In the genomic region with DNA sequence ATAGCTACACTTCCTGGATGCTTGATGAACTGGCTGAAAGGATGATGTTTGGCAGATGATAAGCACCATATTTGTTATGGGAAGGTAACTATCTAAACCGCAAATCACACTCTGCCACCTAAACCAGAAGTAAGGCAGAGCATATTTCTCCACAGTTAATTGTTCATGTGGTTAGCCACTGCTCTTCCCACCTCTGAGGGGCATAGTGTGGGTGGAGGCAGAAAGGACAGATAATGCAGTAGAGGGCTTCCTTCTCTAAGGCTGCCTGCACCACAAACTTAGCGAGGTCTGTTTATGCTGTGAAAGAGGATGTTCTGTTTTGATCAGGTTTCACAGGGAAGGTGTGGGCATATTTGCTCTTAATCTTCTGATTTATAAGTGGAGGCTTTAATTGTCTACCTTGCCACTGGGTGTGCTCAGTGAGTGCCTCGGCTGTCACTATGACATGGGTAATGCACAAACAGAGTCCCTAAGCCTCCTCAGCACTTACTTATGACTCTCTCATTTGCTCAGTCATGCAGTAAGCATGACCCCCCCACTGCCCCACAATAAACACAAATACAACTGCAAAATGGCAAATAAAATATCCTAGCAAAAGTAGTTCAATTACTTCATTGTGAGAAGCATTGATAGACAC, we compare ENCODE assay signal across 17 cellular contexts.
DNase-seq lines count a peak whose midpoint lies in the region; ATAC-seq, FAIRE-seq and TF ChIP-seq lines count a peak whose summit lies in the region.
"Had no signal": no experiment of that assay in that cellular context is flagged by ENCODE, and none has a peak within 500 bp of the region (broad histone marks: within the 10 kb centered on the region; RNA-seq: fewer than 3 reads in every experiment).

No MANE protein-coding gene starts in this region.

- no peak overlapping the region for H2AK5ac ChIP-seq in H1 (ENCODE audit: low read depth, low read length)

- H2BK12ac ChIP-seq in H1 (ENCODE audit: low read depth, low read length): no peak overlapping the region

- TF ChIP-seq RAD21 in H1 (IDR thresholded peaks at IDR 0.05 in 1 of 2, conservative IDR thresholded peaks at IDR 0.05 in 1 of 2; ENCODE audit: low read depth in 2 of 2, low read length in 2 of 2): no peak

- peak overlapping the region in 1 of 2 experiments; percentile 47; a peak in 1 of 4 replicates for H3K4me2 ChIP-seq in H1 (ENCODE audit: insufficient read depth in 1 of 2, low read depth in 2 of 2, low read length in 2 of 2)
- H3K4me2 ChIP-seq: A549 had no signal

- no peak overlapping the region for H2BK15ac ChIP-seq in H1 (ENCODE audit: low read length)

- H3K18ac ChIP-seq in H1 (ENCODE audit: extremely low read depth, low read length): peak overlapping the region; percentile 33; the same call in 1 of the 2 replicates

- peaks cover 0 to 10% (median 4%) of the 10 kb centered on the region in 4 experiments; a peak in 3 of 7 replicates for H3K4me1 ChIP-seq in H1 (replicated peaks in 1 of 4; ENCODE audit: control insufficient read depth in 3 of 4, insufficient read depth in 4 of 4, low read length in 3 of 4)
- H3K4me1 ChIP-seq in colonic mucosa: no peaks in the 10 kb centered on the region
- H3K4me1 ChIP-seq: A549, foreskin keratinocyte, upper lobe of right lung had no signal

- 78% methylated on average over 3 of the region's 3 CpGs; no CpG with 5 or more reads in 1 of the 2 experiments for WGBS in H1 (ENCODE audit: extremely low coverage in 1 of 2, insufficient coverage in 1 of 2, insufficient read length in 1 of 2, insufficient replicate concordance in 2 of 2, low coverage in 1 of 2, low lambda C conversion rate in 2 of 2, missing lambda C conversion rate in 1 of 2), 2 experiments

- no peak overlapping the region for H2BK20ac ChIP-seq in H1 (ENCODE audit: low read length)

- no peak overlapping the region for H3K14ac ChIP-seq in H1 (ENCODE audit: insufficient read length)

- H3K27me3 ChIP-seq in H1 (replicated peaks in 1 of 4; ENCODE audit: control insufficient read depth in 3 of 4, extremely low read depth in 1 of 4, insufficient read depth in 3 of 4, low read length in 3 of 4) (no peaks in the 10 kb centered on the region), colonic mucosa (no peaks in the 10 kb centered on the region)
- H3K27me3 ChIP-seq: foreskin keratinocyte, upper lobe of right lung had no signal

- H3K9ac ChIP-seq in H1 (replicated peaks in 1 of 4; ENCODE audit: extremely low read depth in 1 of 4, low read depth in 3 of 4, low read length in 3 of 4) (no peak overlapping the region), colonic mucosa (ENCODE audit: low read depth in 2 of 2, low read length in 2 of 2) (no peak overlapping the region)

- no peak overlapping the region for H3K23ac ChIP-seq in H1 (ENCODE audit: insufficient read length)

- no peak for TF ChIP-seq POLR2A in H1 (IDR thresholded peaks at IDR 0.05; ENCODE audit: control extremely low read depth in 1 of 2, low read depth in 2 of 2, low read length in 2 of 2)

- TF ChIP-seq EP300 in H1 (IDR thresholded peaks at IDR 0.05; ENCODE audit: borderline replicate concordance in 1 of 2, low read depth in 2 of 2, low read length in 2 of 2): no peak

- intact Hi-C loops in colonic mucosa (cut with DNase I): no loop called here

- TF ChIP-seq CTCF in H1 (IDR thresholded peaks at IDR 0.05; ENCODE audit: control extremely low read depth in 1 of 3, insufficient read depth in 1 of 3, low read depth in 1 of 3, low read length in 3 of 3) (no peak), colonic mucosa (IDR thresholded peaks at IDR 0.05) (no peak)

- no peak for FAIRE-seq in H1 (lab: Jason Lieb, UNC)
- FAIRE-seq: A549, H54 had no signal

- H2BK5ac ChIP-seq in H1 (ENCODE audit: low read depth, low read length): no peak overlapping the region

- H3K4ac ChIP-seq in H1 (replicated peaks; ENCODE audit: insufficient read length, low read depth, low read length): no peak overlapping the region

- H2AFZ ChIP-seq in H1 (ENCODE audit: low read length): peak overlapping the region; percentile 85

- no peaks in the 10 kb centered on the region for H3K79me2 ChIP-seq in H1 (ENCODE audit: control insufficient read depth in 1 of 2, insufficient read depth in 2 of 2, low read length in 2 of 2)

- no peak overlapping the region; the same call in 1 of the 2 replicates for H3K27ac ChIP-seq in H1 (ENCODE audit: low read depth, low read length)
- H3K27ac ChIP-seq in colonic mucosa: no peak overlapping the region
- H3K27ac ChIP-seq: A549, foreskin keratinocyte, upper lobe of right lung had no signal

- H3K56ac ChIP-seq in H1 (replicated peaks; ENCODE audit: insufficient read length, low read depth, low read length): no peak overlapping the region

- POLR2A ChIA-PET in H1 (lab: Charles Lee; ENCODE audit: partially characterized antibody): no interaction called here

- H3K9me3 ChIP-seq in H1 (ENCODE audit: insufficient read depth in 2 of 2, low read depth in 1 of 2, low read length in 1 of 2) (no peaks in the 10 kb centered on the region), colonic mucosa (no peaks in the 10 kb centered on the region)
- H3K9me3 ChIP-seq: A549, upper lobe of right lung had no signal

- H4K91ac ChIP-seq in H1 (replicated peaks; ENCODE audit: insufficient read length, low read length): no peak overlapping the region

- H3K36me3 ChIP-seq in H1 (ENCODE audit: control insufficient read depth in 2 of 4, insufficient read depth in 4 of 4, low read length in 3 of 4) (no peaks in the 10 kb centered on the region), colonic mucosa (no peaks in the 10 kb centered on the region)
- H3K36me3 ChIP-seq: upper lobe of right lung had no signal

- no peak overlapping the region for H3K4me3 ChIP-seq in H1 (ENCODE audit: extremely low read depth in 1 of 4, insufficient read depth in 2 of 4, low read depth in 3 of 4, low read length in 4 of 4)
- H3K4me3 ChIP-seq in colonic mucosa: no peak overlapping the region
- H3K4me3 ChIP-seq: A549, upper lobe of right lung had no signal

- no peaks in the 10 kb centered on the region for H3K23me2 ChIP-seq in H1 (ENCODE audit: low read depth, low read length)

- H3K79me1 ChIP-seq in H1 (ENCODE audit: low read depth, low read length): no peaks in the 10 kb centered on the region

- no peaks in the 10 kb centered on the region for H4K20me1 ChIP-seq in H1 (replicated peaks in 1 of 2; ENCODE audit: control insufficient read depth in 1 of 2, insufficient read depth in 2 of 2, low read length in 2 of 2)

- peak in 2 of 3 experiments; percentile 48 to 76 for DNase-seq in NCI-H1417 (lab: John Stamatoyannopoulos, UW)
- no peak for DNase-seq in NCI-H1417 treated with DMSO at 0.1 percent for 48 hours (lab: John Stamatoyannopoulos, UW)
- DNase-seq in Daoy (ENCODE audit: low read depth): peak; percentile 2
- peak; percentile 93 for DNase-seq in OCI-M1 (lab: John Stamatoyannopoulos, UW)
- no peak for DNase-seq in H1 (ENCODE audit: low read depth in 1 of 2, low spot score in 2 of 2)
- DNase-seq in colonic mucosa: no peak
- DNase-seq: activated CD8-positive, alpha-beta memory T cell treated with anti-CD3 and anti-CD28 coated beads, Interleukin-2, amount 10 ng/mL, durations not matched to agents 7 days and 5 days; aorta; DMS79 treated with DMSO at 0.1 percent for 48 hours; foreskin keratinocyte; naive B cell; NCI-H146; upper lobe of right lung had no signal

- H2BK120ac ChIP-seq in H1 (replicated peaks; ENCODE audit: low read depth, low read length): no peak overlapping the region

- CTCF ChIA-PET in H1 (lab: Charles Lee; ENCODE audit: partially characterized antibody): interaction anchor here (0.6 to 1.4 kb wide), 4 partner anchors 10 to 257 kb away, joined by 3 to 4 read pairs (median 3); no protein-coding TSS in a partner anchor

- no peak for ATAC-seq in GM21528 (IDR thresholded peaks at IDR 0.05; ENCODE audit: low FRiP score, unreplicated experiment)
- no peak for ATAC-seq in HG03196 (IDR thresholded peaks at IDR 0.05; ENCODE audit: unreplicated experiment)
- ATAC-seq: A549; activated CD8-positive, alpha-beta memory T cell treated with anti-CD3 and anti-CD28 coated beads, Interleukin-2, amount 10 ng/mL, durations not matched to agents 7 days and 5 days; foreskin keratinocyte; upper lobe of right lung had no signal

- H4K5ac ChIP-seq in H1 (ENCODE audit: insufficient read length, low read depth, low read length): peak overlapping the region; percentile 11

- no peak overlapping the region for H4K8ac ChIP-seq in H1 (ENCODE audit: extremely low read depth, insufficient read depth, low read length)

TF ChIP-seq in H1, 55 proteins besides CTCF, POLR2A, EP300 and RAD21:
- TF ChIP-seq CBX5 (IDR thresholded peaks at IDR 0.05; ENCODE audit: low read depth, low read length) (no peak), POLR2AphosphoS5 (IDR thresholded peaks at IDR 0.05; ENCODE audit: low read depth, low read length) (no peak), SIX5 (IDR thresholded peaks at IDR 0.05; ENCODE audit: low read depth, low read length) (no peak), KDM5A (IDR thresholded peaks at IDR 0.05; ENCODE audit: low read length) (no peak), CHD2 (IDR thresholded peaks at IDR 0.05; ENCODE audit: low read length) (no peak), ATF3 (IDR thresholded peaks at IDR 0.05; ENCODE audit: insufficient read depth, low read depth, low read length) (no peak), TEAD4 (IDR thresholded peaks at IDR 0.05; ENCODE audit: low read depth, low read length) (no peak), CTBP2 (IDR thresholded peaks at IDR 0.05; ENCODE audit: borderline replicate concordance, insufficient read depth, insufficient read length, low read length) (no peak)
- TF ChIP-seq, protein P1, sequence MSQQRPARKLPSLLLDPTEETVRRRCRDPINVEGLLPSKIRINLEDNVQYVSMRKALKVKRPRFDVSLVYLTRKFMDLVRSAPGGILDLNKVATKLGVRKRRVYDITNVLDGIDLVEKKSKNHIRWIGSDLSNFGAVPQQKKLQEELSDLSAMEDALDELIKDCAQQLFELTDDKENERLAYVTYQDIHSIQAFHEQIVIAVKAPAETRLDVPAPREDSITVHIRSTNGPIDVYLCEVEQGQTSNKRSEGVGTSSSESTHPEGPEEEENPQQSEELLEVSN (IDR thresholded peaks at IDR 0.05): no peak

Comparison
In these comparisons a context has a peak if more than half of its experiments do, and no peak if none do; other contexts are left out.
1. DNase-seq: peak in NCI-H1417 (2 of 3), Daoy (single experiment) and OCI-M1 (single experiment); none in NCI-H1417 treated with DMSO at 0.1 percent for 48 hours (single experiment), H1 (0 of 2) and colonic mucosa (single experiment).